3 cellular contexts compared by ENCODE assay signal in genomic region chrY:8591821-8592516, GRCh38.
"Had no signal": no experiment of that assay in that cellular context is flagged by ENCODE, and none has a peak within 500 bp of the region (broad histone marks: within the 10 kb centered on the region; RNA-seq: fewer than 3 reads in every experiment).

No MANE protein-coding gene starts in this region.

- DNase-seq: GDM1, GF-D8 had no signal

- H3K4me3 ChIP-seq: GM12878 had no signal

- ATAC-seq: GM12878 had no signal
